In genomic region chr4:10386044-10386443, GRCh38 we compare ENCODE assay signal across 23 cellular contexts.
"Had no signal": no experiment of that assay in that cellular context is flagged by ENCODE, and none has a peak within 500 bp of the region (broad histone marks: within the 10 kb centered on the region; RNA-seq: fewer than 3 reads in every experiment).

No MANE protein-coding gene starts in this region.

- H3K4me2 ChIP-seq: SK-N-SH had no signal

- H3K4me3 ChIP-seq: MG63 had no signal

- DNase-seq: Karpas-422, KG1, MG63, NCI-H1092, NCI-H1105 treated with DMSO at 0.1 percent for 48 hours, NCI-H1436, NCI-H187, NCI-H2029, NCI-H2081 treated with DMSO at 0.1 percent for 48 hours, NCI-H2171, NCI-H226, NCI-H446, NCI-H510A, NCI-H524 treated with DMSO at 0.1 percent for 48 hours, NCI-H69, NCI-H774, PC-3, SHP77, SK-N-SH, SW 1271 had no signal

- H3K9me3 ChIP-seq: MG63, SK-N-SH had no signal

- H3K36me3 ChIP-seq: MG63 had no signal

- H3K27me3 ChIP-seq: MG63 had no signal

- H3K9ac ChIP-seq: SK-N-SH had no signal

- H3K27ac ChIP-seq: HL-60, RWPE1 had no signal

- ATAC-seq: Panc1, PC-3 had no signal
